Comparison of ENCODE assay signal across 10 cellular contexts in the genomic region with DNA sequence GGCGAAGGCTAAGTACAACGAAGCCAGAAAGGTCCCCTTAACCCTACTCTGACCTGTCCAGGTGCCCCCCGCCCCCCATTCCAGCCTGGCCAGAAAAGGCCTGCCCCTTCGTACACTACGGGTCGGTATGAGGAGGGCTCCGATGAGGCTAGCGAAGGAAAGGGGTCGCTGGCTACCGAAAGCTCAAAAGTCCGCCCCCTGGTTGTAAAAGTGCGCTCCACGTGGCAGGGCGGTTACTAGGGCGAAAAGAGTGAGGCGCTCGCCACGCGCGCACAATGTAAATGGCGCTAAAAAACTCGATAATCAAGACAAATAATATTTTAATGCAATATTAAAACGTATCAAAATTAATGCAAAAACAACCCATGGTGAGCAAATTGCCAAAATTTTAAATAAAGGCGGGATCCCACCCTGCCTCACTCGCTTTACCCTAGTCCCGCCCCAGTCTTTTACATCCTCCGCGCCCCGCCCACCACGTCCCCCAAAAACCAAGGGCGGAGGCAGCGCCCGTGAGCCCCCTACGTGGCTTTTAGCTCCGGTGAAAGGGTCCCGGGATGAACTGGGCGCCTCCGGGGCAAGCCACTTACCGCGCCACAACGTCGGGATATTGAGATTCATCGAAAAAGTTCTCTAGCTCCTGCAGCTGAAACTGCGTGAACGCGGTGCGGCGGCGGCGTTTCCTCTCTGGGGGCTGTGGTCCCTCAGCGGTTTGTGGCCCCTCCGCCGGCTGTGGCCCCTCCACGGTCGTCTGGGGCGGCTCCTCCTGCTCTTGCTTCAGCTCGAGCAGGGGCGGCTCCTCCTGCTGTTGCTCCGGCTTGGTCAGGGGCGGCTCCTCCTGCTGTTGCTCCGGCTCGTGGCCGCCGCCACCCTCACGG. TPM values are rescaled to one million over a fixed set of nuclear protein-coding genes. Genes with fewer than 3 reads are reported as not detected.
DNase-seq lines count a peak whose midpoint lies in the region; ATAC-seq and TF ChIP-seq lines count a peak whose summit lies in the region.
"Had no signal": no experiment of that assay in that cellular context is flagged by ENCODE, and none has a peak within 500 bp of the region (broad histone marks: within the 10 kb centered on the region; RNA-seq: fewer than 3 reads in every experiment).

No MANE protein-coding gene starts in this region.

- peaks cover 23% of the 10 kb centered on the region for H3K27me3 ChIP-seq in kidney epithelial cell (ENCODE audit: control insufficient read depth, insufficient read depth, low read length)

- CTCF ChIA-PET in activated naive CD4-positive, alpha-beta T cell treated with anti-CD3 and anti-CD28 coated beads for 36 hours (lab: Charles Lee): interaction anchor here (0.8 kb wide), 1 partner anchor 19 kb away, joined by 3 read pairs; no protein-coding TSS in a partner anchor

- TF ChIP-seq CTCF in kidney epithelial cell (IDR thresholded peaks at IDR 0.05; ENCODE audit: insufficient read depth, low read length, poor library complexity, severe bottlenecking) (peak; percentile 12), type B pancreatic cell (conservative IDR thresholded peaks at IDR 0.05) (peak; percentile 41)

- H3K9me3 Mint-ChIP-seq in activated naive CD4-positive, alpha-beta T cell treated with anti-CD3 and anti-CD28 coated beads for 36 hours: no peaks in the 10 kb centered on the region
- H3K9me3 Mint-ChIP-seq in activated naive CD8-positive, alpha-beta T cell treated with anti-CD3 and anti-CD28 coated beads, Interleukin-2, amount 10 ng/mL, durations not matched to agents 7 days and 5 days: no peaks in the 10 kb centered on the region
- H3K9me3 Mint-ChIP-seq in type B pancreatic cell: no peaks in the 10 kb centered on the region

- H3K27ac ChIP-seq in substantia nigra (ENCODE audit: low read depth, low read length, poor library complexity, severe bottlenecking): no peak overlapping the region

- no peak overlapping the region for H3K27ac Mint-ChIP-seq in activated naive CD4-positive, alpha-beta T cell treated with anti-CD3 and anti-CD28 coated beads for 36 hours
- no peak overlapping the region for H3K27ac Mint-ChIP-seq in activated naive CD8-positive, alpha-beta T cell treated with anti-CD3 and anti-CD28 coated beads, Interleukin-2, amount 10 ng/mL, durations not matched to agents 7 days and 5 days
- H3K27ac Mint-ChIP-seq in type B pancreatic cell: no peak overlapping the region

- ATAC-seq in activated naive CD8-positive, alpha-beta T cell treated with anti-CD3 and anti-CD28 coated beads, Interleukin-2, amount 10 ng/mL, durations not matched to agents 7 days and 5 days (ENCODE audit: low read depth): no peak
- no peak for ATAC-seq in HG03378 (IDR thresholded peaks at IDR 0.05; ENCODE audit: unreplicated experiment)
- ATAC-seq: activated CD4-positive, CD25-positive, alpha-beta regulatory T cell treated with anti-CD3 and anti-CD28 coated beads, Interleukin-2, amount 50 U/mL, for 24 hours had no signal

- peaks cover 24% of the 10 kb centered on the region for H3K27me3 Mint-ChIP-seq in activated naive CD4-positive, alpha-beta T cell treated with anti-CD3 and anti-CD28 coated beads for 36 hours (ENCODE audit: low read depth)
- peaks cover 46% of the 10 kb centered on the region for H3K27me3 Mint-ChIP-seq in activated naive CD8-positive, alpha-beta T cell treated with anti-CD3 and anti-CD28 coated beads, Interleukin-2, amount 10 ng/mL, durations not matched to agents 7 days and 5 days
- H3K27me3 Mint-ChIP-seq in type B pancreatic cell: peaks cover 78% of the 10 kb centered on the region

- intact Hi-C loops in activated naive CD4-positive, alpha-beta T cell treated with anti-CD3 and anti-CD28 coated beads for 36 hours (cut with micrococcal nuclease): loop anchor here (5.0 kb wide), 1 partner anchor 62 kb away; no protein-coding TSS in a partner anchor

- no peaks in the 10 kb centered on the region for H3K36me3 ChIP-seq in kidney epithelial cell (ENCODE audit: control insufficient read depth, insufficient read depth, low read length)

- H3K4me3 Mint-ChIP-seq in activated naive CD4-positive, alpha-beta T cell treated with anti-CD3 and anti-CD28 coated beads for 36 hours: peak overlapping the region; percentile 64
- H3K4me3 Mint-ChIP-seq in activated naive CD8-positive, alpha-beta T cell treated with anti-CD3 and anti-CD28 coated beads, Interleukin-2, amount 10 ng/mL, durations not matched to agents 7 days and 5 days: peak overlapping the region; percentile 71
- H3K4me3 Mint-ChIP-seq in type B pancreatic cell: peak overlapping the region; percentile 80

- peak; percentile 5 for DNase-seq in activated naive CD4-positive, alpha-beta T cell treated with anti-CD3 and anti-CD28 coated beads for 36 hours
- DNase-seq in activated naive CD4-positive, alpha-beta T cell treated with Interleukin-2 at 50 U/mL for 16 hours: no peak
- DNase-seq in activated naive CD8-positive, alpha-beta T cell treated with anti-CD3 and anti-CD28 coated beads, Interleukin-2, amount 10 ng/mL, durations not matched to agents 7 days and 5 days: peak; percentile 33
- DNase-seq in kidney epithelial cell (ENCODE audit: low read depth) (no peak), type B pancreatic cell (ENCODE audit: extremely low spot score, unreplicated experiment) (no peak), GM19240 (ENCODE audit: insufficient read length, low spot score) (no peak), substantia nigra (lab: John Stamatoyannopoulos, UW) (no peak)

- no peak overlapping the region for H3K4me3 ChIP-seq in kidney epithelial cell (ENCODE audit: low read depth, low read length)

- no peaks in the 10 kb centered on the region for H3K36me3 Mint-ChIP-seq in activated naive CD4-positive, alpha-beta T cell treated with anti-CD3 and anti-CD28 coated beads for 36 hours (ENCODE audit: low read depth)
- no peaks in the 10 kb centered on the region for H3K36me3 Mint-ChIP-seq in activated naive CD8-positive, alpha-beta T cell treated with anti-CD3 and anti-CD28 coated beads, Interleukin-2, amount 10 ng/mL, durations not matched to agents 7 days and 5 days
- H3K36me3 Mint-ChIP-seq in type B pancreatic cell: no peaks in the 10 kb centered on the region

- POLR2A ChIA-PET in activated naive CD8-positive, alpha-beta T cell treated with anti-CD3 and anti-CD28 coated beads, Interleukin-2, amount 10 ng/mL, durations not matched to agents 7 days and 5 days (lab: Charles Lee): no interaction called here

- H3K4me1 Mint-ChIP-seq in activated naive CD4-positive, alpha-beta T cell treated with anti-CD3 and anti-CD28 coated beads for 36 hours (ENCODE audit: low read depth): peaks cover 6% of the 10 kb centered on the region
- peaks cover 4% of the 10 kb centered on the region for H3K4me1 Mint-ChIP-seq in activated naive CD8-positive, alpha-beta T cell treated with anti-CD3 and anti-CD28 coated beads, Interleukin-2, amount 10 ng/mL, durations not matched to agents 7 days and 5 days
- H3K4me1 Mint-ChIP-seq in type B pancreatic cell (ENCODE audit: unreplicated experiment): peaks cover 6% of the 10 kb centered on the region

RNA-seq across cellular contexts. Expression of a gene that starts 0.9 kb away (rescaled TPM):
- not detected for total RNA-seq in activated naive CD4-positive, alpha-beta T cell treated with anti-CD3 and anti-CD28 coated beads for 36 hours
- total RNA-seq in activated naive CD8-positive, alpha-beta T cell treated with anti-CD3 and anti-CD28 coated beads, Interleukin-2, amount 10 ng/mL, durations not matched to agents 7 days and 5 days: not detected
- total RNA-seq in kidney epithelial cell (not detected in 2 replicates), type B pancreatic cell (ENCODE audit: low replicate concordance) (0.19 TPM in 1 of 2 replicates, not detected in the other)
- total RNA-seq: temporal lobe had no signal

Comparison
In these comparisons a context has a peak if more than half of its experiments do, and no peak if none do; other contexts are left out.
1. DNase-seq: peak in activated naive CD4-positive, alpha-beta T cell treated with anti-CD3 and anti-CD28 coated beads for 36 hours (single experiment) and activated naive CD8-positive, alpha-beta T cell treated with anti-CD3 and anti-CD28 coated beads, Interleukin-2, amount 10 ng/mL, durations not matched to agents 7 days and 5 days (single experiment); none in activated naive CD4-positive, alpha-beta T cell treated with Interleukin-2 at 50 U/mL for 16 hours (single experiment), kidney epithelial cell (single experiment), type B pancreatic cell (single experiment), GM19240 (single experiment) and substantia nigra (0 of 49).
2. Peak in every context shown above with its lines, with median percentiles within 50 percentile points of each other: H3K4me3 Mint-ChIP-seq.